ENCODE assay signal across 7 cellular contexts in the genomic region with DNA sequence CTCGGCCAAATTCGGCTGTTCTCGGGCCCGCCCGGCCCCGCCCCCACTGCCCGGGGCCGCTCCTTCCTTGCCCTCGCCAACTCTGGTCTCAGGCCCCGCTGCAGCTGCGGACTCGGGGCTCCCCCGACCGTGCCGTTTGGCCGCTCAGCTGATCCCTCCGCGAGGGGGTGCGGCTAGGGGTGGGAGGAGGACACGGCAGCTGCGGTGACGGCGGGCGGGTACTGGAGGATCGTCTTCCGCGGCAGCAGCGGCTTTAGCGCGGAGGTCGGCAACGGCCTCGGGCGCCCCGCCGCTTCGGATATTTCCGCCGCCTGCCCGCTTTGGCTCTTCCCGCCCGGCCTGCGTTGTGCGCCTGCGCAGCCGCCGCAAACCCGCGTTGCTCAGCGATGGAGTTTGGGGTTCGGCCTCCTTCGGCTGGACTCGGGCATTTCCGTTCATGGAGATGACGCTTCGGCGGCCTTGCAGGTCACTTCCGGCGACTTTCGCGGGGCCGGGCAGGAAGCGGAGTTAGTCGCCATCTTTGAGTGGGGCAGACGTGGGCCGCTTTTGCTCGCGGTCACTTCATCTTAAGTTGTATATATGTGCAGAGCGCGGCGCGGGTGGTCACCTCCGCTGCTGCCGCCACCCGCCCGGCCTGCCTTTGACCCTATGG. TPM values are rescaled to one million over a fixed set of nuclear protein-coding genes. Genes with fewer than 3 reads are reported as not detected.
DNase-seq lines count a peak whose midpoint lies in the region; ATAC-seq lines count a peak whose summit lies in the region.

No MANE protein-coding gene starts in this region.

- intact Hi-C loops in left colon (cut with DNase I, micrococcal nuclease): no loop called here

- DNase-seq in T-helper 9 cell: peak; percentile 99
- DNase-seq in cerebellar cortex (ENCODE audit: low spot score): peak; percentile 97
- DNase-seq in left colon: peak; percentile 99
- DNase-seq in stimulated activated CD4-positive, alpha-beta T cell treated with anti-CD3 and anti-CD28 coated beads, Interleukin-2, amount 100 ng/mL, for 4 hours (ENCODE audit: low read depth): peak; percentile 98
- no peak for DNase-seq in midbrain (lab: John Stamatoyannopoulos, UW)

- peak; percentile 63 for ATAC-seq in GM18907 (IDR thresholded peaks at IDR 0.05; ENCODE audit: unreplicated experiment)
- ATAC-seq in HG03108 (IDR thresholded peaks at IDR 0.05; ENCODE audit: unreplicated experiment): peak; percentile 43
- ATAC-seq in left colon: peak; percentile 71

RNA-seq across cellular contexts. Expression of a gene that starts 0.3 kb away (rescaled TPM):
- total RNA-seq in left colon: 10 to 100 TPM; 55.8 to 70.4 TPM

RNA-seq across cellular contexts. Expression of a gene that starts 3.8 kb away (rescaled TPM):
- total RNA-seq in left colon: 100 to 1,000 TPM; 204 to 215 TPM

RNA-seq across cellular contexts. Expression of a gene that starts 14.4 kb away (rescaled TPM):
- total RNA-seq in left colon: 10 to 100 TPM; 22.8 to 28.9 TPM

RNA-seq across cellular contexts. Expression of a gene that starts 14.9 kb away (rescaled TPM):
- 100 to 1,000 TPM; 171 to 184 TPM for total RNA-seq in left colon

RNA-seq across cellular contexts. Expression of a gene that starts 39.1 kb away (rescaled TPM):
- 10 to 100 TPM; 13.7 to 14.3 TPM for total RNA-seq in left colon
